ENCODE assay signal across 8 cellular contexts in the genomic region with DNA sequence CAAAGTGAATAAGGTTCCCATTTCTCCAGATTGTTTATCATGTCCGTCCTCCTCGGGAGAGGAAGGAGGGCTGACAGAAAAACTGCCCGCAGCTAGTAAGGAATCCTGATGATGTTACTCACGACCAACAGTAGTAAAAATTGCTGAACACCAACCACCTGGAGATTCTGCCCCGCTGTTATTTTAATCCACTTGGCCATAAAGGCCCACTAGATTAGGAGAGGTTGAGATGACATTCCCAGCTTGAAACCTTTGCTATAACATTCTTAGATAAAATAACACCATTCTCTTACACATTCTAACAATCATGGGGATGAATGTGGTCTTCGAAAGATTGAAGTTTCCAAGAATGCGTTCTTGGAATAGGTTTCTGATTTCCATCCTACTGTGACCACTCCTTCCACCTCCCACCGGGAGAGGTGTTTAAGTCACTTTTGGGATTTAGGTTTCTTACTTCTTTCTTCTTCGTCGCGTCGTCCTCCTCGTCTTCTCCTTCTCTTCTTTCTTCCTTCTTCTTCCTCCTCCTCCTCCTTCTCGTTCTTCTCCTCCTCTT. TPM values are rescaled to one million over a fixed set of nuclear protein-coding genes. Genes with fewer than 3 reads are reported as not detected.
A peak's percentile ranks its signal among the peaks of the same experiment; 100 is the strongest.
DNase-seq lines count a peak whose midpoint lies in the region; ATAC-seq and TF ChIP-seq lines count a peak whose summit lies in the region.

No MANE protein-coding gene starts in this region.

- H3K27me3 Mint-ChIP-seq in HFFc6 (ENCODE audit: insufficient read depth), result peaks cover 10% of the 10 kb centered on the region

- no peak for DNase-seq in AG04450 (ENCODE audit: low read depth, low spot score)
- peak; percentile 40 for DNase-seq in HFFc6
- DNase-seq in mesenteric fat pad (ENCODE audit: low spot score), result no peak
- DNase-seq in DMS153 treated with DMSO at 0.1 percent for 48 hours (lab: John Stamatoyannopoulos, UW; ENCODE audit: unreplicated experiment), result no peak

- no peaks in the 10 kb centered on the region for H3K9me3 Mint-ChIP-seq in HFFc6

- H3K27me3 ChIP-seq in AG04450 (ENCODE audit: control insufficient read depth, insufficient read depth, low read length), result peaks cover 13% of the 10 kb centered on the region
- H3K27me3 ChIP-seq in muscle layer of duodenum (ENCODE audit: low read depth, low read length), result peaks cover 4% of the 10 kb centered on the region

- H3K36me3 ChIP-seq in muscle layer of duodenum (ENCODE audit: control insufficient read depth in 1 of 2, insufficient read depth in 2 of 2, low read length in 2 of 2), result no peaks in the 10 kb centered on the region

- H3K27ac ChIP-seq in AG04450 (ENCODE audit: low read depth, low read length) (no peak overlapping the region), cingulate gyrus (ENCODE audit: low read depth, low read length) (peak overlapping the region; percentile 29), muscle layer of duodenum (ENCODE audit: low read length) (no peak overlapping the region)

- H3K36me3 Mint-ChIP-seq in HFFc6 (ENCODE audit: low read depth), result no peaks in the 10 kb centered on the region

- TF ChIP-seq CTCF in AG04450 (IDR thresholded peaks at IDR 0.05; ENCODE audit: low read depth, low read length), result no peak
- TF ChIP-seq CTCF in HFFc6 (IDR thresholded peaks at IDR 0.05), result no peak

- H3K4me1 Mint-ChIP-seq in HFFc6 (ENCODE audit: low read depth), result peaks cover 47% of the 10 kb centered on the region

- ATAC-seq in GM21360 (IDR thresholded peaks at IDR 0.05; ENCODE audit: unreplicated experiment) (no peak), GM21528 (IDR thresholded peaks at IDR 0.05; ENCODE audit: low FRiP score, unreplicated experiment) (no peak)

- H3K4me1 ChIP-seq in muscle layer of duodenum (ENCODE audit: control insufficient read depth in 1 of 2, insufficient read depth in 2 of 2, low read length in 2 of 2), result peaks cover 0 to 29% of the 10 kb centered on the region in 2 donors

- peak overlapping the region; percentile 93 for H3K4me3 Mint-ChIP-seq in HFFc6

- CTCF ChIA-PET in AG04450 (lab: Charles Lee), result interaction anchor here (0.7 to 1.2 kb wide), 2 partner anchors 46 to 204 kb away, joined by 3 to 4 read pairs; no protein-coding TSS in a partner anchor

- peak overlapping the region; percentile 57 for H3K27ac Mint-ChIP-seq in HFFc6

- POLR2A ChIA-PET in AG04450 (lab: Yijun Ruan, JAX), result no interaction called here

- H3K4me3 ChIP-seq in AG04450 (ENCODE audit: low read depth, low read length) (peak overlapping the region; percentile 67), muscle layer of duodenum (ENCODE audit: low read depth in 1 of 2, low read length in 2 of 2) (peak overlapping the region; percentile 75 to 79)

- H3K9me3 ChIP-seq in AG04450 (ENCODE audit: control insufficient read depth, insufficient read depth, low read length) (no peaks in the 10 kb centered on the region; the same call in 1 of the 2 replicates), muscle layer of duodenum (ENCODE audit: control insufficient read depth in 1 of 2, low read length in 2 of 2) (no peaks in the 10 kb centered on the region)

RNA-seq across cellular contexts. Expression of a gene that starts 1.9 kb away (rescaled TPM):
- 3.5 and 4.4 TPM in 2 replicates for polyA plus RNA-seq in AG04450 (2011; rRNA removed)
- polyA minus RNA-seq in AG04450 (2011; rRNA and poly(A)+ RNA removed), result 6.6 and 6.8 TPM in 2 replicates
- total RNA-seq in HFFc6 (2021; fragmentation: NEBNext Ultra II Directional; extraction: Animal tissue kit (Norgen Biotek cat#: 25700)), result 1 to 10 TPM; 3.9 to 5.5 (median 5.1) TPM
- 14.4 TPM for total RNA-seq in mesenteric fat pad
